ENCODE assay signal across 13 cellular contexts in genomic region chr2:45128580-45128997, GRCh38.
DNase-seq lines count a peak whose midpoint lies in the region; ATAC-seq, FAIRE-seq and TF ChIP-seq lines count a peak whose summit lies in the region.
"Had no signal": no experiment of that assay in that cellular context is flagged by ENCODE, and none has a peak within 500 bp of the region (broad histone marks: within the 10 kb centered on the region; RNA-seq: fewer than 3 reads in every experiment).

No MANE protein-coding gene starts in this region.

- peak overlapping the region; percentile 16; the same call in 2 of the 3 replicates for H2BK15ac ChIP-seq in IMR-90 (ENCODE audit: low read depth, low read length)

- no peak overlapping the region for H3K27ac ChIP-seq in IMR-90 (ENCODE audit: insufficient read depth, low read length)
- H3K27ac ChIP-seq in K562 (ENCODE audit: extremely low read depth, low read depth, low read length), result no peak overlapping the region
- no peak overlapping the region for H3K27ac ChIP-seq in keratinocyte (ENCODE audit: control insufficient read depth, insufficient read depth, low read length)

- H3K9me3 ChIP-seq in IMR-90 (ENCODE audit: control insufficient read depth, insufficient read depth, low read length) (no peaks in the 10 kb centered on the region), K562 (replicated peaks; ENCODE audit: control insufficient read depth, insufficient read depth, low read depth, low read length) (no peaks in the 10 kb centered on the region), keratinocyte (ENCODE audit: control insufficient read depth, low read depth, low read length) (no peaks in the 10 kb centered on the region)

- ATAC-seq in IMR-90 (ENCODE audit: low read depth) (peak; percentile 95), K562 (no peak), HG03108 (IDR thresholded peaks at IDR 0.05; ENCODE audit: unreplicated experiment) (no peak), GM18870 (IDR thresholded peaks at IDR 0.05; ENCODE audit: unreplicated experiment) (no peak)

- H3K9me3 Mint-ChIP-seq in activated naive CD4-positive, alpha-beta T cell treated with anti-CD3 and anti-CD28 coated beads, Interleukin-2, amount 10 ng/mL, durations not matched to agents 7 days and 5 days, result no peaks in the 10 kb centered on the region
- H3K9me3 Mint-ChIP-seq: nephron had no signal

- peaks cover 8% of the 10 kb centered on the region; the same call in 1 of the 2 replicates for H3K9me1 ChIP-seq in IMR-90 (ENCODE audit: insufficient read depth, low read length)
- H3K9me1 ChIP-seq in K562 (ENCODE audit: control insufficient read depth, insufficient read depth, low read length), result no peaks in the 10 kb centered on the region
- H3K9me1 ChIP-seq in keratinocyte (ENCODE audit: control insufficient read depth, extremely low read depth, insufficient read depth, low read length), result no peaks in the 10 kb centered on the region

- H4K20me1 ChIP-seq in IMR-90 (ENCODE audit: insufficient read depth, low read length) (no peaks in the 10 kb centered on the region), K562 (replicated peaks; ENCODE audit: control insufficient read depth, insufficient read depth, low read length) (no peaks in the 10 kb centered on the region), keratinocyte (ENCODE audit: control insufficient read depth, extremely low read depth, insufficient read depth, low read length) (no peaks in the 10 kb centered on the region)

- peak overlapping the region in 1 of 2 experiments; percentile 42; a peak in 1 of 4 replicates for H4K8ac ChIP-seq in IMR-90 (ENCODE audit: low read depth in 2 of 2, low read length in 2 of 2)

- 40% methylated on average over 1 of the region's 1 CpG; no CpG with 5 or more reads in 1 of the 2 experiments for WGBS in IMR-90 (ENCODE audit: extremely low coverage in 2 of 2, insufficient read length in 1 of 2), 2 experiments
- 0% methylated on average over 1 of the region's 1 CpG for WGBS in K562 (ENCODE audit: insufficient coverage, low coverage, missing lambda C conversion rate)

- no peak overlapping the region for H3K27ac Mint-ChIP-seq in activated naive CD4-positive, alpha-beta T cell treated with anti-CD3 and anti-CD28 coated beads, Interleukin-2, amount 10 ng/mL, durations not matched to agents 7 days and 5 days
- H3K27ac Mint-ChIP-seq: nephron had no signal

- H2BK5ac ChIP-seq in IMR-90 (ENCODE audit: low read depth, low read length, poor library complexity, severe bottlenecking), result peak overlapping the region; percentile 34

- BruUV-seq in IMR-90 (replicated peaks; lab: Mats Ljungman, UMichigan) (no TSS peak), K562 (replicated peaks; lab: Mats Ljungman, UMichigan) (no TSS peak)

- H2AFZ ChIP-seq in IMR-90 (replicated peaks; ENCODE audit: low read length, poor library complexity) (peak overlapping the region; percentile 6), K562 (ENCODE audit: low read depth, low read length) (no peak overlapping the region), keratinocyte (ENCODE audit: control insufficient read depth, low read length) (no peak overlapping the region)

- H3K4me1 ChIP-seq in IMR-90 (ENCODE audit: control insufficient read depth, insufficient read depth, low read length) (peaks cover 10% of the 10 kb centered on the region), K562 (replicated peaks in 1 of 2; ENCODE audit: control insufficient read depth in 2 of 2, insufficient read depth in 2 of 2, low read length in 2 of 2) (no peaks in the 10 kb centered on the region), keratinocyte (ENCODE audit: control insufficient read depth, extremely low read depth, insufficient read depth, low read length) (no peaks in the 10 kb centered on the region)

- no peaks in the 10 kb centered on the region for H3K36me3 Mint-ChIP-seq in activated naive CD4-positive, alpha-beta T cell treated with anti-CD3 and anti-CD28 coated beads, Interleukin-2, amount 10 ng/mL, durations not matched to agents 7 days and 5 days

- no peak overlapping the region for H4K5ac ChIP-seq in IMR-90 (ENCODE audit: low read depth, low read length)

- POLR2A ChIA-PET in IMR-90 (lab: Charles Lee; ENCODE audit: unreplicated experiment) (no interaction called here), K562 (lab: Yijun Ruan, JAX) (no interaction called here)

- in situ Hi-C loops in IMR-90 (cut with MboI; ENCODE audit: low sequenced_read_pairs) (no loop called here), K562 (cut with MboI) (no loop called here)

- H3K56ac ChIP-seq in IMR-90 (ENCODE audit: extremely low read depth, insufficient read depth, low read length), result no peak overlapping the region

- CTCF ChIA-PET in IMR-90 (lab: Yijun Ruan, JAX) (interaction anchor here (0.8 kb wide), 1 partner anchor 12 kb away, joined by 3 read pairs; no protein-coding TSS in a partner anchor), K562 (lab: Yijun Ruan, JAX; ENCODE audit: low intra/inter-chr PET ratio) (no interaction called here)
- CTCF ChIA-PET in activated naive CD4-positive, alpha-beta T cell treated with anti-CD3 and anti-CD28 coated beads, Interleukin-2, amount 10 ng/mL, durations not matched to agents 7 days and 5 days (lab: Charles Lee), result no interaction called here

- H3K79me2 ChIP-seq in K562 (ENCODE audit: control insufficient read depth, insufficient read depth, low read length) (no peaks in the 10 kb centered on the region), keratinocyte (ENCODE audit: control insufficient read depth, insufficient read depth, low read length) (no peaks in the 10 kb centered on the region)

- H3K14ac ChIP-seq in IMR-90 (replicated peaks; ENCODE audit: low read depth, low read length), result no peak overlapping the region

- no peaks in the 10 kb centered on the region for H3K36me3 ChIP-seq in IMR-90 (ENCODE audit: control insufficient read depth, insufficient read depth, low read length)
- H3K36me3 ChIP-seq in K562 (ENCODE audit: control insufficient read depth, insufficient read depth, low read length), result no peaks in the 10 kb centered on the region
- H3K36me3 ChIP-seq in keratinocyte (ENCODE audit: control insufficient read depth in 2 of 2, extremely low read depth in 1 of 2, insufficient read depth in 2 of 2, low read length in 2 of 2), result no peaks in the 10 kb centered on the region

- 0 out of 2 replicates have a peak overlapping the region, but pooled peaks have one; percentile 10 for H3K23ac ChIP-seq in IMR-90 (ENCODE audit: low read depth, low read length)

- intact Hi-C loops in IMR-90 (cut with micrococcal nuclease), result loop anchor here (10.0 kb wide), 1 partner anchor 206 kb away; no protein-coding TSS in a partner anchor
- intact Hi-C loops in K562 (cut with micrococcal nuclease), result no loop called here

- DNase-seq in AG08396 (ENCODE audit: low spot score), result peak; percentile 76
- peak; percentile 94 for DNase-seq in IMR-90
- peak in 1 of 4 experiments; percentile 3 for DNase-seq in K562 (ENCODE audit: extremely low read depth in 1 of 4, low spot score in 3 of 4)
- DNase-seq in keratinocyte (ENCODE audit: low read depth, low spot score), result no peak
- no peak for DNase-seq in MV-4-11 (lab: John Stamatoyannopoulos, UW)
- DNase-seq in activated naive CD4-positive, alpha-beta T cell treated with anti-CD3 and anti-CD28 coated beads, Interleukin-2, amount 10 ng/mL, durations not matched to agents 7 days and 5 days, result no peak
- DNase-seq: activated gamma-delta T cell, DMS79, NCI-H1694 had no signal

- peak overlapping the region; percentile 57 for H2BK120ac ChIP-seq in IMR-90 (ENCODE audit: low read depth, low read length)

- no peaks in the 10 kb centered on the region for H3K79me1 ChIP-seq in IMR-90 (ENCODE audit: low read depth in 1 of 2, low read length in 2 of 2)

- TF ChIP-seq RAD21 in IMR-90 (IDR thresholded peaks at IDR 0.05; ENCODE audit: low read length), result 0 out of 2 replicates have a peak, but pooled peaks have one; percentile 19
- no peak for TF ChIP-seq RAD21 in K562 (CRISPR knock-in tag; conservative IDR thresholded peaks at IDR 0.05 in 1 of 2, IDR thresholded peaks at IDR 0.05 in 1 of 2)

- peak overlapping the region; percentile 52 for H2AK5ac ChIP-seq in IMR-90 (ENCODE audit: low read depth, low read length)

- H3K9ac ChIP-seq in IMR-90 (ENCODE audit: low read depth, low read length) (no peak overlapping the region), K562 (ENCODE audit: insufficient read depth in 1 of 2, low read depth in 2 of 2, low read length in 2 of 2) (no peak overlapping the region), keratinocyte (ENCODE audit: control insufficient read depth, extremely low read depth, insufficient read depth, low read length) (no peak overlapping the region)

- no peak for TF ChIP-seq CTCF in IMR-90 (conservative IDR thresholded peaks at IDR 0.05; ENCODE audit: low read depth, low read length)
- TF ChIP-seq CTCF in K562 (IDR thresholded peaks at IDR 0.05 in 2 of 3, conservative IDR thresholded peaks at IDR 0.05 in 1 of 3; ENCODE audit: insufficient read depth in 2 of 3, low read depth in 1 of 3, low read length in 3 of 3), result no peak
- peak in 2 of 3 experiments; percentile 8 to 24 for TF ChIP-seq CTCF in keratinocyte (optimal IDR thresholded peaks at IDR 0.05 in 1 of 3, IDR thresholded peaks at IDR 0.05 in 1 of 3, conservative IDR thresholded peaks at IDR 0.05 in 1 of 3; ENCODE audit: extremely low read depth in 1 of 3, insufficient read depth in 2 of 3, low read length in 3 of 3)

- H2AK9ac ChIP-seq in IMR-90 (replicated peaks; ENCODE audit: low read depth, low read length, poor library complexity), result no peak overlapping the region

- H3K4me1 Mint-ChIP-seq in activated naive CD4-positive, alpha-beta T cell treated with anti-CD3 and anti-CD28 coated beads, Interleukin-2, amount 10 ng/mL, durations not matched to agents 7 days and 5 days, result no peaks in the 10 kb centered on the region
- H3K4me1 Mint-ChIP-seq: nephron had no signal

- H3K4me2 ChIP-seq in IMR-90 (ENCODE audit: low read depth, low read length) (peak overlapping the region; percentile 13; the same call in 1 of the 2 replicates), K562 (ENCODE audit: insufficient read depth, low read length) (no peak overlapping the region), keratinocyte (ENCODE audit: control insufficient read depth, extremely low read depth, insufficient read depth, low read depth, low read length) (no peak overlapping the region)

- TF ChIP-seq EP300 in K562 (IDR thresholded peaks at IDR 0.05; ENCODE audit: low read length), result no peak

- FAIRE-seq in K562 (lab: Jason Lieb, UNC), result no peak
- FAIRE-seq in keratinocyte (lab: Jason Lieb, UNC), result no peak
- FAIRE-seq: frontal cortex had no signal

- peaks cover 6% of the 10 kb centered on the region for H3K27me3 Mint-ChIP-seq in activated naive CD4-positive, alpha-beta T cell treated with anti-CD3 and anti-CD28 coated beads, Interleukin-2, amount 10 ng/mL, durations not matched to agents 7 days and 5 days

- H4K91ac ChIP-seq in IMR-90 (ENCODE audit: insufficient read depth, low read depth, low read length), result peak overlapping the region; percentile 54; the same call in 1 of the 2 replicates

- H3K4me3 ChIP-seq in IMR-90 (ENCODE audit: insufficient read depth, low read depth, low read length), result no peak overlapping the region
- no peak overlapping the region for H3K4me3 ChIP-seq in K562
- H3K4me3 ChIP-seq in keratinocyte (ENCODE audit: control insufficient read depth in 2 of 3, extremely low read depth in 1 of 3, insufficient read depth in 2 of 3, low read depth in 1 of 3, low read length in 3 of 3), result no peak overlapping the region

- H3K4ac ChIP-seq in IMR-90 (ENCODE audit: low read depth, low read length), result peak overlapping the region; percentile 64; the same call in 1 of the 2 replicates

- peak overlapping the region; percentile 62; the same call in 1 of the 2 replicates for H3K18ac ChIP-seq in IMR-90 (ENCODE audit: low read depth, low read length)

- H3K4me3 Mint-ChIP-seq in activated naive CD4-positive, alpha-beta T cell treated with anti-CD3 and anti-CD28 coated beads, Interleukin-2, amount 10 ng/mL, durations not matched to agents 7 days and 5 days, result no peak overlapping the region
- H3K4me3 Mint-ChIP-seq: nephron had no signal

- TF ChIP-seq POLR2A in IMR-90 (IDR thresholded peaks at IDR 0.05; ENCODE audit: low read depth, low read length) (no peak), K562 (conservative IDR thresholded peaks at IDR 0.05) (no peak)

- H3K27me3 ChIP-seq in IMR-90 (ENCODE audit: control insufficient read depth, insufficient read depth, low read length) (peaks cover 4% of the 10 kb centered on the region; the same call in 1 of the 2 replicates), K562 (ENCODE audit: control insufficient read depth in 2 of 2, insufficient read depth in 2 of 2, low read length in 2 of 2) (peaks cover 0 to 3% of the 10 kb centered on the region in 2 experiments; a peak in 2 of 5 replicates), keratinocyte (ENCODE audit: control insufficient read depth, extremely low read depth, insufficient read depth, low read length) (no peaks in the 10 kb centered on the region)

- peak overlapping the region; percentile 69 for H2BK20ac ChIP-seq in IMR-90 (ENCODE audit: low read depth, low read length)

- dilution Hi-C loops in IMR-90 (cut with HindIII; ENCODE audit: low sequenced_read_pairs, unreplicated experiment) (no loop called here), keratinocyte (cut with MboI; ENCODE audit: extremely low pct_ligation_motif_present, low sequenced_read_pairs) (no loop called here)

Comparison
In these comparisons a context has a peak if more than half of its experiments do, and no peak if none do; other contexts are left out.
1. DNase-seq: peak in AG08396 (single experiment) and IMR-90 (single experiment); none in keratinocyte (single experiment), MV-4-11 (single experiment) and activated naive CD4-positive, alpha-beta T cell treated with anti-CD3 and anti-CD28 coated beads, Interleukin-2, amount 10 ng/mL, durations not matched to agents 7 days and 5 days (single experiment).
2. CTCF ChIP-seq: peak in keratinocyte (2 of 3); none in IMR-90 (single experiment) and K562 (0 of 3).